6 cellular contexts compared by ENCODE assay signal in genomic region chr1:109249654-109250401, GRCh38. TPM values are rescaled to one million over a fixed set of nuclear protein-coding genes. Genes with fewer than 3 reads are reported as not detected.
A peak's percentile ranks its signal among the peaks of the same experiment; 100 is the strongest.
DNase-seq lines count a peak whose midpoint lies in the region; ATAC-seq and TF ChIP-seq lines count a peak whose summit lies in the region.

No MANE protein-coding gene starts in this region.

- no peak for TF ChIP-seq CTCF in progenitor cell of endocrine pancreas (IDR thresholded peaks at IDR 0.05; ENCODE audit: unreplicated experiment)

- no peak overlapping the region for H3K27ac Mint-ChIP-seq in progenitor cell of endocrine pancreas

- peak overlapping the region; percentile 65 for H3K27ac ChIP-seq in cingulate gyrus (ENCODE audit: low read depth, low read length)

- H3K9me3 Mint-ChIP-seq in progenitor cell of endocrine pancreas (ENCODE audit: low read depth) = no peaks in the 10 kb centered on the region

- H3K4me1 Mint-ChIP-seq in progenitor cell of endocrine pancreas (ENCODE audit: low read depth) = peaks cover 15% of the 10 kb centered on the region

- peak overlapping the region; percentile 72 for H3K4me3 Mint-ChIP-seq in progenitor cell of endocrine pancreas (ENCODE audit: low read depth)

- no peak for DNase-seq in progenitor cell of endocrine pancreas (ENCODE audit: low spot score, unreplicated experiment)
- DNase-seq in SW480 (ENCODE audit: low spot score) = no peak
- no peak for DNase-seq in foreskin melanocyte

- peaks cover 13% of the 10 kb centered on the region for H3K36me3 Mint-ChIP-seq in progenitor cell of endocrine pancreas (ENCODE audit: insufficient read depth)

- H3K27me3 Mint-ChIP-seq in progenitor cell of endocrine pancreas = peaks cover 9% of the 10 kb centered on the region

- ATAC-seq in GM18520 (IDR thresholded peaks at IDR 0.05; ENCODE audit: unreplicated experiment) (peak; percentile 23), HG03108 (IDR thresholded peaks at IDR 0.05; ENCODE audit: unreplicated experiment) (peak; percentile 29)

RNA-seq across cellular contexts. Expression of gene CELSR2, which starts 0.5 kb away (rescaled TPM):
- 33.7 and 38.7 TPM in 2 replicates for total RNA-seq in progenitor cell of endocrine pancreas

RNA-seq across cellular contexts. Expression of gene PSRC1, which starts 33.1 kb away (rescaled TPM):
- total RNA-seq in progenitor cell of endocrine pancreas = 26.1 and 29.4 TPM in 2 replicates

RNA-seq across cellular contexts. Expression of gene SARS1, which starts 36.1 kb away (rescaled TPM):
- total RNA-seq in progenitor cell of endocrine pancreas = 135 TPM in 2 replicates

RNA-seq across cellular contexts. Expression of gene MYBPHL, which starts 57.0 kb away (rescaled TPM):
- total RNA-seq in progenitor cell of endocrine pancreas = 0.29 TPM in 1 of 2 replicates, not detected in the other
